Comparison of ENCODE assay signal across 14 cellular contexts in genomic region chr5:152634596-152634995, GRCh38.
DNase-seq lines count a peak whose midpoint lies in the region; TF ChIP-seq lines count a peak whose summit lies in the region.
"Had no signal": no experiment of that assay in that cellular context is flagged by ENCODE, and none has a peak within 500 bp of the region (broad histone marks: within the 10 kb centered on the region; RNA-seq: fewer than 3 reads in every experiment).

No MANE protein-coding gene starts in this region.

- no peak overlapping the region for H3K4me3 Mint-ChIP-seq in neural crest cell
- H3K4me3 Mint-ChIP-seq in type B pancreatic cell, result no peak overlapping the region
- H3K4me3 Mint-ChIP-seq: activated CD8-positive, alpha-beta T cell treated with anti-CD3 and anti-CD28 coated beads, Interleukin-2, amount 10 ng/mL, durations not matched to agents 7 days and 5 days; activated naive CD8-positive, alpha-beta T cell; CD4-positive, alpha-beta memory T cell; T-helper 17 cell had no signal

- no peak overlapping the region for H3K4me3 ChIP-seq in breast epithelium

- H3K4me1 Mint-ChIP-seq in neural crest cell (peaks cover 10% of the 10 kb centered on the region), type B pancreatic cell (ENCODE audit: unreplicated experiment) (peaks cover 15% of the 10 kb centered on the region)
- H3K4me1 Mint-ChIP-seq: CD4-positive, alpha-beta memory T cell; T-helper 17 cell had no signal

- no peaks in the 10 kb centered on the region for H3K36me3 ChIP-seq in breast epithelium

- TF ChIP-seq CTCF in neural crest cell (conservative IDR thresholded peaks at IDR 0.05) (no peak), type B pancreatic cell (conservative IDR thresholded peaks at IDR 0.05) (no peak), breast epithelium (IDR thresholded peaks at IDR 0.05) (no peak)

- DNase-seq in NCI-H1092 (lab: John Stamatoyannopoulos, UW) (peak; percentile 57), NCI-H2171 (lab: John Stamatoyannopoulos, UW) (peak; percentile 70), cerebellar cortex (ENCODE audit: low spot score) (peak; percentile 97), neural crest cell (ENCODE audit: low read depth, low spot score) (peak; percentile 9), type B pancreatic cell (ENCODE audit: extremely low spot score, unreplicated experiment) (no peak), dermis blood vessel endothelial cell (no peak), AG08396 (ENCODE audit: low spot score) (no peak), breast epithelium (ENCODE audit: low spot score in 2 of 2) (no peak)
- DNase-seq: activated CD8-positive, alpha-beta T cell treated with anti-CD3 and anti-CD28 coated beads, Interleukin-2, amount 10 ng/mL, durations not matched to agents 7 days and 5 days; CD4-positive, alpha-beta memory T cell; KBM-7; stimulated activated CD8-positive, alpha-beta memory T cell treated with anti-CD3 and anti-CD28 coated beads, Interleukin-4, amount 100 ng/mL, for 48 hours; T-helper 17 cell had no signal

- H3K9me3 ChIP-seq in breast epithelium, result no peaks in the 10 kb centered on the region

- H3K27me3 ChIP-seq in breast epithelium, result no peaks in the 10 kb centered on the region

- H3K27me3 Mint-ChIP-seq in neural crest cell (ENCODE audit: low read depth) (no peaks in the 10 kb centered on the region), type B pancreatic cell (no peaks in the 10 kb centered on the region)
- H3K27me3 Mint-ChIP-seq: activated naive CD8-positive, alpha-beta T cell; CD4-positive, alpha-beta memory T cell; T-helper 17 cell had no signal

- H3K27ac ChIP-seq in breast epithelium, result no peak overlapping the region

- H3K9me3 Mint-ChIP-seq in neural crest cell (no peaks in the 10 kb centered on the region), type B pancreatic cell (no peaks in the 10 kb centered on the region)

- no peaks in the 10 kb centered on the region for H3K4me1 ChIP-seq in breast epithelium

- H3K36me3 Mint-ChIP-seq in neural crest cell (ENCODE audit: low read depth) (no peaks in the 10 kb centered on the region), type B pancreatic cell (no peaks in the 10 kb centered on the region)
- H3K36me3 Mint-ChIP-seq: activated naive CD8-positive, alpha-beta T cell; CD4-positive, alpha-beta memory T cell had no signal

- TF ChIP-seq POLR2A in breast epithelium (IDR thresholded peaks at IDR 0.05), result no peak

- H3K27ac Mint-ChIP-seq in neural crest cell (ENCODE audit: unreplicated experiment) (no peak overlapping the region), type B pancreatic cell (no peak overlapping the region)
- H3K27ac Mint-ChIP-seq: activated CD8-positive, alpha-beta T cell treated with anti-CD3 and anti-CD28 coated beads, Interleukin-2, amount 10 ng/mL, durations not matched to agents 7 days and 5 days; activated naive CD8-positive, alpha-beta T cell; CD4-positive, alpha-beta memory T cell; T-helper 17 cell had no signal

- intact Hi-C loops in breast epithelium (cut with DNase I; ENCODE audit: low total_unique reads), result loop anchor here (1.0 kb wide), 1 partner anchor 14 kb away; no protein-coding TSS in a partner anchor

Comparison
In these comparisons a context has a peak if more than half of its experiments do, and no peak if none do; other contexts are left out.
1. DNase-seq: peak in NCI-H1092 (single experiment), NCI-H2171 (single experiment), cerebellar cortex (single experiment) and neural crest cell (single experiment); none in type B pancreatic cell (single experiment), dermis blood vessel endothelial cell (single experiment), AG08396 (single experiment) and breast epithelium (0 of 2).